In the genomic region with DNA sequence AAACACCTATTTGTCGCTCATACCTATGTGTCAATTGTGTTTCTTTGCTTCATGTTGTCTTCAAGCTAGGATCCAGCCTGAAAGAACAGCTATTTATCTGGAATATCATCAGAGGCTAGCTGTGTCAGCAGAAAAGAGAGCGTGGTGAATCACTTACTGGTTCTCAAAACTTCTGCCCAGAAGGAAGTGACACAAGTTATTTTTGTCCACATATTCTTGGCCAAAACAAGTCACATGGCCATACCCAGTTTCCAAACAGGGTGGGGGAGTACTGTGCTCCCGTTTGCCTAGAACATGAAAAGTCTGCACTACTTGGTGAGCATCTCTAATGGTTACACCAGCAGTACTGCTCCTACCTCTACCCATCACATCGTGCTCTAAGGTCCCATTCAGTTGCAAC, we compare ENCODE assay signal across 9 cellular contexts.
A peak's percentile ranks its signal among the peaks of the same experiment; 100 is the strongest.
DNase-seq lines count a peak whose midpoint lies in the region; ATAC-seq and TF ChIP-seq lines count a peak whose summit lies in the region.
"Had no signal": no experiment of that assay in that cellular context is flagged by ENCODE, and none has a peak within 500 bp of the region (broad histone marks: within the 10 kb centered on the region; RNA-seq: fewer than 3 reads in every experiment).

No MANE protein-coding gene starts in this region.

- H3K27me3 ChIP-seq in adipocyte (replicated peaks; ENCODE audit: control insufficient read depth, insufficient read depth, low read length) (no peaks in the 10 kb centered on the region), transverse colon (no peaks in the 10 kb centered on the region), MG63 (no peaks in the 10 kb centered on the region)

- WGBS in transverse colon (ENCODE audit: low coverage in 1 of 2), 2 donors = 70 to 80% methylated on average over 2 to 4 of the region's 4 CpGs

- intact Hi-C loops in transverse colon (cut with DNase I; ENCODE audit: low total_unique reads) = no loop called here

- no peak overlapping the region for H3K27ac ChIP-seq in transverse colon

- H3K4me3 ChIP-seq in adipocyte (ENCODE audit: low read length) (peak overlapping the region; percentile 4), transverse colon (no peak overlapping the region), MG63 (no peak overlapping the region)

- TF ChIP-seq EP300 in transverse colon (IDR thresholded peaks at IDR 0.05; ENCODE audit: low read depth) = no peak

- H3K36me3 ChIP-seq in adipocyte (ENCODE audit: control insufficient read depth, insufficient read depth, low read length, severe bottlenecking) = no peaks in the 10 kb centered on the region
- no peaks in the 10 kb centered on the region for H3K36me3 ChIP-seq in transverse colon
- H3K36me3 ChIP-seq in MG63 = no peaks in the 10 kb centered on the region

- no peak overlapping the region for H3K9ac ChIP-seq in adipocyte (ENCODE audit: low read length)

- peak; percentile 75 for ATAC-seq in GM18499 (IDR thresholded peaks at IDR 0.05; ENCODE audit: insufficient read depth, unreplicated experiment)
- peak; percentile 86 for ATAC-seq in HG02852 (IDR thresholded peaks at IDR 0.05; ENCODE audit: unreplicated experiment)
- ATAC-seq: SK-N-SH treated with all-trans-retinoic acid at 6 μM for 48 hours had no signal

- H3K4me1 ChIP-seq in adipocyte (ENCODE audit: control insufficient read depth, insufficient read depth, low read length) (peaks cover 23% of the 10 kb centered on the region), transverse colon (no peaks in the 10 kb centered on the region)

- DNase-seq in adipocyte (ENCODE audit: low read depth) (no peak), lung microvascular endothelial cell (ENCODE audit: low read depth in 2 of 2) (peak; percentile 3 to 52), transverse colon (no peak), DMS153 treated with DMSO at 0.1 percent for 48 hours (lab: John Stamatoyannopoulos, UW; ENCODE audit: unreplicated experiment) (no peak), MG63 (no peak)
- DNase-seq in stimulated activated CD4-positive, alpha-beta T cell treated with anti-CD3 and anti-CD28 coated beads, Interleukin-15, amount 100 ng/mL, for 24 hours = no peak

- no peak for TF ChIP-seq CTCF in transverse colon (IDR thresholded peaks at IDR 0.05)

- no peak for TF ChIP-seq POLR2A in transverse colon (IDR thresholded peaks at IDR 0.05)

- peaks cover 3% of the 10 kb centered on the region for H3K9me3 ChIP-seq in adipocyte (ENCODE audit: control insufficient read depth, low read length)
- no peaks in the 10 kb centered on the region for H3K9me3 ChIP-seq in transverse colon
- no peaks in the 10 kb centered on the region for H3K9me3 ChIP-seq in MG63

- in situ Hi-C loops in transverse colon (cut with MboI; ENCODE audit: low pct_ligation_motif_present in 1 of 4, low pct_unique_long_range_greater_than_20kb in 1 of 4, low sequenced_read_pairs in 3 of 4) = no loop called here

Comparison
In these comparisons a context has a peak if more than half of its experiments do, and no peak if none do; other contexts are left out.
1. DNase-seq: peak in lung microvascular endothelial cell (2 of 2); none in adipocyte (single experiment), transverse colon (single experiment), DMS153 treated with DMSO at 0.1 percent for 48 hours (single experiment), stimulated activated CD4-positive, alpha-beta T cell treated with anti-CD3 and anti-CD28 coated beads, Interleukin-15, amount 100 ng/mL, for 24 hours (single experiment) and MG63 (single experiment).